Comparison of ENCODE assay signal across 8 cellular contexts in genomic region chr1:39720094-39720999, GRCh38. TPM values are rescaled to one million over a fixed set of nuclear protein-coding genes. Genes with fewer than 3 reads are reported as not detected.
DNase-seq lines count a peak whose midpoint lies in the region; ATAC-seq, FAIRE-seq and TF ChIP-seq lines count a peak whose summit lies in the region.

No MANE protein-coding gene starts in this region.

- no peak overlapping the region for H3K27ac ChIP-seq in WERI-Rb-1

- peaks cover 50% of the 10 kb centered on the region for H3K27me3 Mint-ChIP-seq in activated T-helper 2 cell treated with anti-CD3 and anti-CD28 coated beads, Interferon-gamma antibody, Interleukin-2, Interleukin-4, amounts not matched to agents 10 μg/mL and 5 μg/mL and 100 μg/mL, durations not matched to agents 14 hours and 24 hours and 36 hours (ENCODE audit: low read depth)

- no peaks in the 10 kb centered on the region for H3K9me3 ChIP-seq in WERI-Rb-1 (ENCODE audit: severe bottlenecking)

- no peaks in the 10 kb centered on the region for H3K27me3 ChIP-seq in WERI-Rb-1 (ENCODE audit: insufficient read depth, low read depth, severe bottlenecking)

- ATAC-seq in GM18511 (IDR thresholded peaks at IDR 0.05; ENCODE audit: unreplicated experiment): no peak

- H3K4me3 ChIP-seq in WERI-Rb-1 (ENCODE audit: low read depth, low read length): no peak overlapping the region
- no peak overlapping the region for H3K4me3 ChIP-seq in retinal pigment epithelial cell (ENCODE audit: low read length)

- intact Hi-C loops in activated T-helper 2 cell treated with anti-CD3 and anti-CD28 coated beads, Interferon-gamma antibody, Interleukin-2, Interleukin-4, amounts not matched to agents 10 μg/mL and 5 μg/mL and 100 μg/mL, durations not matched to agents 14 hours and 24 hours and 36 hours (cut with micrococcal nuclease): loop anchor here (2.0 to 10.0 kb wide), 3 partner anchors 48 to 616 kb away; partner anchors contain the start of gene NT5C1A

- no peak overlapping the region for H3K27ac Mint-ChIP-seq in activated T-helper 2 cell treated with anti-CD3 and anti-CD28 coated beads, Interferon-gamma antibody, Interleukin-2, Interleukin-4, amounts not matched to agents 10 μg/mL and 5 μg/mL and 100 μg/mL, durations not matched to agents 14 hours and 24 hours and 36 hours

- TF ChIP-seq POLR2A in GM12892 (IDR thresholded peaks at IDR 0.05; ENCODE audit: low read depth, low read length): no peak

- no peak for TF ChIP-seq CTCF in WERI-Rb-1 (IDR thresholded peaks at IDR 0.05; ENCODE audit: low read depth, low read length)
- TF ChIP-seq CTCF in retinal pigment epithelial cell (conservative IDR thresholded peaks at IDR 0.05; ENCODE audit: low read depth, low read length): peak; percentile 49

- no peaks in the 10 kb centered on the region for H3K36me3 ChIP-seq in WERI-Rb-1

- H3K4me1 Mint-ChIP-seq in activated T-helper 2 cell treated with anti-CD3 and anti-CD28 coated beads, Interferon-gamma antibody, Interleukin-2, Interleukin-4, amounts not matched to agents 10 μg/mL and 5 μg/mL and 100 μg/mL, durations not matched to agents 14 hours and 24 hours and 36 hours (ENCODE audit: low read depth): no peaks in the 10 kb centered on the region

- no peaks in the 10 kb centered on the region for H3K9me3 Mint-ChIP-seq in activated T-helper 2 cell treated with anti-CD3 and anti-CD28 coated beads, Interferon-gamma antibody, Interleukin-2, Interleukin-4, amounts not matched to agents 10 μg/mL and 5 μg/mL and 100 μg/mL, durations not matched to agents 14 hours and 24 hours and 36 hours

- peak; percentile 65 for DNase-seq in AG08395 (ENCODE audit: low spot score)
- DNase-seq in GM12892 (ENCODE audit: insufficient read length): no peak
- peak; percentile 58 for DNase-seq in NCI-H2171 (lab: John Stamatoyannopoulos, UW)
- DNase-seq in WERI-Rb-1: peak; percentile 25
- DNase-seq in glomerular visceral epithelial cell (ENCODE audit: extremely low spot score): peak; percentile 69
- DNase-seq in retinal pigment epithelial cell (ENCODE audit: low read depth): no peak
- DNase-seq in activated T-helper 2 cell treated with anti-CD3 and anti-CD28 coated beads, Interferon-gamma antibody, Interleukin-2, Interleukin-4, amounts not matched to agents 10 μg/mL and 5 μg/mL and 100 μg/mL, durations not matched to agents 14 hours and 24 hours and 36 hours (ENCODE audit: low spot score): no peak

- no peaks in the 10 kb centered on the region for H3K36me3 Mint-ChIP-seq in activated T-helper 2 cell treated with anti-CD3 and anti-CD28 coated beads, Interferon-gamma antibody, Interleukin-2, Interleukin-4, amounts not matched to agents 10 μg/mL and 5 μg/mL and 100 μg/mL, durations not matched to agents 14 hours and 24 hours and 36 hours (ENCODE audit: low read depth)

- H3K4me3 Mint-ChIP-seq in activated T-helper 2 cell treated with anti-CD3 and anti-CD28 coated beads, Interferon-gamma antibody, Interleukin-2, Interleukin-4, amounts not matched to agents 10 μg/mL and 5 μg/mL and 100 μg/mL, durations not matched to agents 14 hours and 24 hours and 36 hours (ENCODE audit: low read depth): no peak overlapping the region

- peak; percentile 91 for FAIRE-seq in GM12892 (lab: Jason Lieb, UNC)

RNA-seq across cellular contexts. Expression of gene PPIE, which starts 18.3 kb away (rescaled TPM):
- polyA plus RNA-seq in GM12892 (2012; ENCODE audit: missing spikeins): 78.6 TPM
- total RNA-seq in activated T-helper 2 cell treated with anti-CD3 and anti-CD28 coated beads, Interferon-gamma antibody, Interleukin-2, Interleukin-4, amounts not matched to agents 10 μg/mL and 5 μg/mL and 100 μg/mL, durations not matched to agents 14 hours and 24 hours and 36 hours: 63.0 and 67.6 TPM in 2 replicates

RNA-seq across cellular contexts. Expression of gene HPCAL4, which starts 29.1 kb away (rescaled TPM):
- 1.1 TPM for polyA plus RNA-seq in GM12892 (2012; ENCODE audit: missing spikeins)
- 0.39 and 0.48 TPM in 2 replicates for total RNA-seq in activated T-helper 2 cell treated with anti-CD3 and anti-CD28 coated beads, Interferon-gamma antibody, Interleukin-2, Interleukin-4, amounts not matched to agents 10 μg/mL and 5 μg/mL and 100 μg/mL, durations not matched to agents 14 hours and 24 hours and 36 hours

RNA-seq across cellular contexts. Expression of gene NT5C1A, which starts 48.4 kb away (rescaled TPM):
- polyA plus RNA-seq in GM12892 (2012; ENCODE audit: missing spikeins): 1.1 TPM
- 0.74 and 1.2 TPM in 2 replicates for total RNA-seq in activated T-helper 2 cell treated with anti-CD3 and anti-CD28 coated beads, Interferon-gamma antibody, Interleukin-2, Interleukin-4, amounts not matched to agents 10 μg/mL and 5 μg/mL and 100 μg/mL, durations not matched to agents 14 hours and 24 hours and 36 hours

RNA-seq across cellular contexts. Expression of gene OXCT2, which starts 50.8 kb away (rescaled TPM):
- 1.9 TPM for polyA plus RNA-seq in GM12892 (2012; ENCODE audit: missing spikeins)
- total RNA-seq in activated T-helper 2 cell treated with anti-CD3 and anti-CD28 coated beads, Interferon-gamma antibody, Interleukin-2, Interleukin-4, amounts not matched to agents 10 μg/mL and 5 μg/mL and 100 μg/mL, durations not matched to agents 14 hours and 24 hours and 36 hours: 5.5 and 5.6 TPM in 2 replicates

Comparison
In these comparisons a context has a peak if more than half of its experiments do, and no peak if none do; other contexts are left out.
1. DNase-seq: peak in AG08395 (single experiment), NCI-H2171 (single experiment), WERI-Rb-1 (single experiment) and glomerular visceral epithelial cell (single experiment); none in GM12892 (single experiment), retinal pigment epithelial cell (single experiment) and activated T-helper 2 cell treated with anti-CD3 and anti-CD28 coated beads, Interferon-gamma antibody, Interleukin-2, Interleukin-4, amounts not matched to agents 10 μg/mL and 5 μg/mL and 100 μg/mL, durations not matched to agents 14 hours and 24 hours and 36 hours (single experiment).